ENCODE assay signal across 23 cellular contexts in genomic region chr5:154406826-154407225, GRCh38.
"Had no signal": no experiment of that assay in that cellular context is flagged by ENCODE, and none has a peak within 500 bp of the region (broad histone marks: within the 10 kb centered on the region; RNA-seq: fewer than 3 reads in every experiment).

No MANE protein-coding gene starts in this region.

- H3K4me3 Mint-ChIP-seq: activated B cell treated with CpG ODN at 0.5 μM for 24 hours; activated CD4-positive, alpha-beta T cell treated with anti-CD3 and anti-CD28 coated beads for 36 hours; effector memory CD8-positive, alpha-beta T cell; immature natural killer cell; naive thymus-derived CD8-positive, alpha-beta T cell; neural progenitor cell; T-cell had no signal

- H2AFZ ChIP-seq: neural progenitor cell had no signal

- H3K27ac Mint-ChIP-seq: activated B cell treated with CpG ODN at 0.5 μM for 24 hours; activated CD4-positive, alpha-beta T cell treated with anti-CD3 and anti-CD28 coated beads for 36 hours; immature natural killer cell; naive thymus-derived CD8-positive, alpha-beta T cell; neural progenitor cell; T-cell had no signal

- H3K4me3 ChIP-seq: body of pancreas, gastroesophageal sphincter, neural progenitor cell, right atrium auricular region, thoracic aorta had no signal

- H3K27ac ChIP-seq: body of pancreas, gastroesophageal sphincter, neural progenitor cell, right atrium auricular region, thoracic aorta had no signal

- H3K36me3 ChIP-seq: neural progenitor cell, thoracic aorta had no signal

- H3K9me3 ChIP-seq: body of pancreas, gastroesophageal sphincter, right atrium auricular region, thoracic aorta had no signal

- H3K27me3 ChIP-seq: body of pancreas, gastroesophageal sphincter, right atrium auricular region had no signal

- FAIRE-seq: urothelium cell line had no signal

- DNase-seq: activated B cell treated with CpG ODN at 0.5 μM for 24 hours; activated CD4-positive, alpha-beta T cell treated with anti-CD3 and anti-CD28 coated beads for 36 hours; activated CD4-positive, alpha-beta T cell treated with anti-CD3 and anti-CD28 coated beads, Interleukin-2, amount 50 U/mL, for 48 hours; activated CD8-positive, alpha-beta memory T cell treated with anti-CD3 and anti-CD28 coated beads for 24 hours; activated gamma-delta T cell treated with Interleukin-2 at 50 U/mL for 16 hours; activated naive CD4-positive, alpha-beta T cell treated with anti-CD3 and anti-CD28 coated beads, Interleukin-2, amount 50 U/mL, for 16 hours; anterior cingulate cortex; body of pancreas; cortex of kidney; effector memory CD8-positive, alpha-beta T cell; erythroblast; hippocampal formation; immature natural killer cell; naive thymus-derived CD8-positive, alpha-beta T cell; occipital lobe; stimulated activated naive CD8-positive, alpha-beta T cell treated with anti-CD3 and anti-CD28 coated beads, Interleukin-15, Interleukin-2, amounts not matched to agents 100 U/mL and 50 U/mL, for 24 hours; T-cell; trophoblast cell had no signal

- H3K9me3 Mint-ChIP-seq: activated B cell treated with CpG ODN at 0.5 μM for 24 hours; effector memory CD8-positive, alpha-beta T cell; immature natural killer cell; naive thymus-derived CD8-positive, alpha-beta T cell; neural progenitor cell; T-cell had no signal

- H3K9ac ChIP-seq: neural progenitor cell had no signal

- ATAC-seq: activated CD4-positive, alpha-beta T cell treated with anti-CD3 and anti-CD28 coated beads for 36 hours; body of pancreas; effector memory CD8-positive, alpha-beta T cell; gastroesophageal sphincter; naive thymus-derived CD8-positive, alpha-beta T cell; stimulated activated naive CD8-positive, alpha-beta T cell treated with anti-CD3 and anti-CD28 coated beads, Interleukin-15, Interleukin-2, amounts not matched to agents 100 U/mL and 50 U/mL, for 24 hours; T-cell had no signal

- H3K27me3 Mint-ChIP-seq: activated B cell treated with CpG ODN at 0.5 μM for 24 hours; activated CD4-positive, alpha-beta T cell treated with anti-CD3 and anti-CD28 coated beads for 36 hours; effector memory CD8-positive, alpha-beta T cell; naive thymus-derived CD8-positive, alpha-beta T cell; T-cell had no signal

- H3K4me2 ChIP-seq: neural progenitor cell had no signal
